In genomic region chr13:71360041-71360440, GRCh38 we compare ENCODE assay signal across 21 cellular contexts.
DNase-seq lines count a peak whose midpoint lies in the region; FAIRE-seq and TF ChIP-seq lines count a peak whose summit lies in the region.
"Had no signal": no experiment of that assay in that cellular context is flagged by ENCODE, and none has a peak within 500 bp of the region (broad histone marks: within the 10 kb centered on the region; RNA-seq: fewer than 3 reads in every experiment).

No MANE protein-coding gene starts in this region.

- H3K79me2 ChIP-seq in OCI-LY3 (ENCODE audit: low read length): no peaks in the 10 kb centered on the region

- no peaks in the 10 kb centered on the region for H3K9me3 ChIP-seq in OCI-LY3 (ENCODE audit: insufficient read depth, low read length)
- H3K9me3 ChIP-seq: BE2C, Caco-2 had no signal

- FAIRE-seq in GM19239 (lab: Jason Lieb, UNC): no peak
- FAIRE-seq: A204.1, D721Med, G401.6, GM12891 had no signal

- no peak for TF ChIP-seq CTCF in OCI-LY3 (IDR thresholded peaks at IDR 0.05; ENCODE audit: low read depth, low read length)
- no peak for TF ChIP-seq CTCF in brain microvascular endothelial cell (IDR thresholded peaks at IDR 0.05; ENCODE audit: low read depth, low read length, missing control alignments)
- no peak for TF ChIP-seq CTCF in epithelial cell of esophagus (IDR thresholded peaks at IDR 0.05; ENCODE audit: insufficient read depth, low read depth, low read length, missing control alignments)

- H3K4me2 ChIP-seq in OCI-LY3 (ENCODE audit: low read length): no peak overlapping the region

- 0 out of 2 replicates have a peak overlapping the region, but pooled peaks have one; percentile 37 for H2AFZ ChIP-seq in OCI-LY3 (ENCODE audit: low read depth, low read length)

- H3K27me3 ChIP-seq in OCI-LY3 (ENCODE audit: low read depth, low read length) (no peaks in the 10 kb centered on the region), brain microvascular endothelial cell (replicated peaks) (no peaks in the 10 kb centered on the region)
- H3K27me3 ChIP-seq: BE2C had no signal

- H3K36me3 ChIP-seq in OCI-LY3 (replicated peaks; ENCODE audit: low read depth, low read length) (no peaks in the 10 kb centered on the region), brain microvascular endothelial cell (replicated peaks) (no peaks in the 10 kb centered on the region)
- H3K36me3 ChIP-seq: BE2C had no signal

- no peak overlapping the region for H3K4me3 ChIP-seq in OCI-LY3 (ENCODE audit: low read length)
- no peak overlapping the region for H3K4me3 ChIP-seq in brain microvascular endothelial cell (ENCODE audit: low read depth, low read length)
- no peak overlapping the region for H3K4me3 ChIP-seq in epithelial cell of esophagus (ENCODE audit: low read length)

- H3K27ac ChIP-seq in OCI-LY3 (ENCODE audit: low read length) (no peak overlapping the region), brain microvascular endothelial cell (peak overlapping the region; percentile 34)
- H3K27ac ChIP-seq: HL-60 had no signal

- in situ Hi-C loops in brain microvascular endothelial cell (cut with HindIII; ENCODE audit: low pct_ligation_motif_present, low sequenced_read_pairs): no loop called here

- H3K4me1 ChIP-seq in OCI-LY3 (ENCODE audit: low read length): no peaks in the 10 kb centered on the region
- H3K4me1 ChIP-seq: BE2C, Caco-2 had no signal

- DNase-seq in brain microvascular endothelial cell: no peak
- peak; percentile 64 for DNase-seq in epithelial cell of esophagus (ENCODE audit: low read depth)
- DNase-seq in iris pigment epithelial cell (ENCODE audit: low read depth): peak; percentile 53
- DNase-seq in activated naive CD4-positive, alpha-beta T cell (lab: John Stamatoyannopoulos, UW): no peak
- DNase-seq in COR-L47 (lab: John Stamatoyannopoulos, UW): no peak
- DNase-seq in GM19239 (ENCODE audit: insufficient read length, low spot score): no peak
- DNase-seq: ACHN; BE2C; C1 segment of cervical spinal cord; Caco-2; CD4-positive, CD25-positive, alpha-beta regulatory T cell; CD8-positive, alpha-beta memory T cell; GOT3; H7; HFFc6 had no signal

- no peaks in the 10 kb centered on the region for H4K20me1 ChIP-seq in OCI-LY3 (ENCODE audit: insufficient read depth, low read length)

- no peak overlapping the region for H3K9ac ChIP-seq in OCI-LY3 (ENCODE audit: low read length)

Comparison
In these comparisons a context has a peak if more than half of its experiments do, and no peak if none do; other contexts are left out.
1. DNase-seq: peak in epithelial cell of esophagus (single experiment) and iris pigment epithelial cell (single experiment); none in brain microvascular endothelial cell (single experiment), activated naive CD4-positive, alpha-beta T cell (0 of 4), COR-L47 (single experiment) and GM19239 (single experiment).